In genomic region chr2:229672021-229672420, GRCh38 we compare ENCODE assay signal across 8 cellular contexts. TPM values are rescaled to one million over a fixed set of nuclear protein-coding genes. Genes with fewer than 3 reads are reported as not detected.
"Had no signal": no experiment of that assay in that cellular context is flagged by ENCODE, and none has a peak within 500 bp of the region (broad histone marks: within the 10 kb centered on the region; RNA-seq: fewer than 3 reads in every experiment).

No MANE protein-coding gene starts in this region.

- H3K27ac ChIP-seq: HL-60 had no signal

- H3K4me3 ChIP-seq: K562 had no signal

- DNase-seq: IMR-90, KBM-7, KG1 had no signal

- ATAC-seq: HepG2, K562 had no signal

- H3K4me3 Mint-ChIP-seq: IgD-negative memory B cell had no signal

- H3K36me3 Mint-ChIP-seq: IgD-negative memory B cell had no signal

- H3K4me1 Mint-ChIP-seq: IgD-negative memory B cell had no signal

- H3K27ac Mint-ChIP-seq: IgD-negative memory B cell had no signal

RNA-seq across cellular contexts. Expression of gene DNER, which starts 42.3 kb away (rescaled TPM):
- total RNA-seq: HepG2, HT-29, K562 had no signal
- polyA plus RNA-seq: HepG2, IgD-negative memory B cell, K562 had no signal
